1 cellular context compared by ENCODE assay signal in the genomic region with DNA sequence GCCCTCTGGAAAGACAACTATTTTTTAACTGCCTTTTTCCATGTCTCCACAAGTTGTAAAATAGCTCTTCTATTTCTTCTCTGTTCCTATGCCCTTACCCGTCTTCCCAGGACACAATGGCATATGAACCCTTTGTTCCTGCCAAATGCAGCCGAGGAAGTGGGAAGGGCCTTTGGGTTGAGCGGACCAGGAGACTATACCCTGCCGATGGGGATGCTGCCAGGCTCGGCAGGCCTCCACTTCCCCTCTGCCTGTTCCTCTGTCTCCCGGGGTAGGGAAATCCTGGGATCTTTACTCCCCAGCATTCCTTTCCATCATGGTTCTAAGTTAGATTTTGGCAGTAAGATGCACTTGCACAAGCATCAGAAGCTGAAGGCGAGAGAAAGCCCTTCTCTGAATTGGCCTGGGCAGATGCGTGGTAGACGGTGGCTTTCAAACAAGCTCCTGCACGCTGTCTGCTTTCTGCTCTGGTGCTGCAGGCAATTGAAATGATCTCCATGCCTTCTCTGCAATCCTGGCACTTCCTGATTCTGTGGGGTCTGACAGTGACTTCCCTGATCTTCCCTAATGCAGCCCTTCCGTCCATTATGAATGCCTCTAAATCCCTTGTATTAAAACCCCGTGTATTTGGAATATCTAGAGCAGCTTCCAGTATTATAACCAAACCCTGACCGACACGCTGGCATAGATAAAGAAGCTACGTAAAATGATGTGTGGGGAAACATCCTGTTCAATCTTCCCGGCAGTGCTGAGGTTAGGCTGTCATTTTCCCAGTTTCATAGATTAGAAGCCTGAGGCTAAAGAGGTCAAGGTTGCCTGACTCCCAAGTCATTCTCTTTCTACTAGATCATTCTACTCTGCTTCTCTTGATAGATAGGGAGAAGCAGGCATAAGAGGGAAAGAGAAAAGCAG.
TF ChIP-seq lines count a peak whose summit lies in the region.

No MANE protein-coding gene starts in this region.

TF ChIP-seq in endothelial cell of umbilical vein, 7 proteins besides CTCF, POLR2A, EP300 and RAD21:
- TF ChIP-seq MYC (IDR thresholded peaks at IDR 0.05; ENCODE audit: low read depth, low read length), result no peak
- no peak for TF ChIP-seq JUN (IDR thresholded peaks at IDR 0.05; ENCODE audit: borderline replicate concordance, insufficient read depth, insufficient read length, low read depth)
- no peak for TF ChIP-seq POLR2AphosphoS5 (IDR thresholded peaks at IDR 0.05; ENCODE audit: insufficient read depth, low read depth, low read length)
- TF ChIP-seq EZH2 (IDR thresholded peaks at IDR 0.05; ENCODE audit: borderline replicate concordance, low read depth, low read length, severe bottlenecking), result no peak
- TF ChIP-seq FOS (IDR thresholded peaks at IDR 0.05; ENCODE audit: borderline replicate concordance, insufficient read depth, low read length), result no peak
- TF ChIP-seq GATA2 (IDR thresholded peaks at IDR 0.05; ENCODE audit: insufficient read depth, insufficient read length, low read depth, low read length), result no peak
- no peak for TF ChIP-seq MAX (IDR thresholded peaks at IDR 0.05; ENCODE audit: insufficient read depth, insufficient read length)
